Comparison of ENCODE assay signal across 17 cellular contexts in genomic region chr1:206674236-206674635, GRCh38. TPM values are rescaled to one million over a fixed set of nuclear protein-coding genes. Genes with fewer than 3 reads are reported as not detected.
DNase-seq lines count a peak whose midpoint lies in the region; ATAC-seq, FAIRE-seq and TF ChIP-seq lines count a peak whose summit lies in the region.
"Had no signal": no experiment of that assay in that cellular context is flagged by ENCODE, and none has a peak within 500 bp of the region (broad histone marks: within the 10 kb centered on the region; RNA-seq: fewer than 3 reads in every experiment).

No MANE protein-coding gene starts in this region.

- no peak overlapping the region for H2AFZ ChIP-seq in PC-9

- TF ChIP-seq POLR2A in A549 (IDR thresholded peaks at IDR 0.05; ENCODE audit: low read length): no peak
- no peak for TF ChIP-seq POLR2A in esophagus muscularis mucosa (IDR thresholded peaks at IDR 0.05; ENCODE audit: low read depth)
- TF ChIP-seq POLR2A in prostate gland (IDR thresholded peaks at IDR 0.05): no peak
- no peak for TF ChIP-seq POLR2A in GM12891 (IDR thresholded peaks at IDR 0.05; ENCODE audit: low read depth, low read length)

- no peaks in the 10 kb centered on the region for H3K9me3 Mint-ChIP-seq in immature natural killer cell

- TF ChIP-seq RAD21 in A549 (conservative IDR thresholded peaks at IDR 0.05 in 1 of 2, IDR thresholded peaks at IDR 0.05 in 1 of 2): no peak

- intact Hi-C loops in PC-9 (cut with micrococcal nuclease; ENCODE audit: unreplicated experiment): no loop called here
- intact Hi-C loops in esophagus muscularis mucosa (cut with DNase I): no loop called here
- intact Hi-C loops in prostate gland (cut with DNase I): no loop called here

- H3K36me3 ChIP-seq in PC-9 (ENCODE audit: low read depth) (no peaks in the 10 kb centered on the region), esophagus muscularis mucosa (no peaks in the 10 kb centered on the region), prostate gland (no peaks in the 10 kb centered on the region)

- H3K9me3 ChIP-seq in A549: no peaks in the 10 kb centered on the region
- H3K9me3 ChIP-seq in PC-9 (ENCODE audit: insufficient read depth, low read depth): no peaks in the 10 kb centered on the region
- no peaks in the 10 kb centered on the region for H3K9me3 ChIP-seq in esophagus muscularis mucosa
- no peaks in the 10 kb centered on the region for H3K9me3 ChIP-seq in prostate gland

- peaks cover 9% of the 10 kb centered on the region; the same call in 1 of the 2 replicates for H3F3A ChIP-seq in PC-9 (ENCODE audit: insufficient read depth, low read depth)

- H3K4me2 ChIP-seq in A549 (peak overlapping the region; percentile 47), PC-9 (peak overlapping the region; percentile 39)

- peak overlapping the region; percentile 64 to 84 for H3K27ac ChIP-seq in A549
- peak overlapping the region; percentile 61 for H3K27ac ChIP-seq in PC-9
- H3K27ac ChIP-seq in esophagus muscularis mucosa (replicated peaks in 1 of 4): peak overlapping the region; percentile 72 to 82 (median 80)
- peak overlapping the region; percentile 52 to 81 for H3K27ac ChIP-seq in prostate gland

- H3K27me3 ChIP-seq in PC-9 (ENCODE audit: insufficient read depth, low read depth) (no peaks in the 10 kb centered on the region), esophagus muscularis mucosa (no peaks in the 10 kb centered on the region), prostate gland (replicated peaks; ENCODE audit: insufficient read depth) (peaks cover 2% of the 10 kb centered on the region)

- no peaks in the 10 kb centered on the region for H3K79me2 ChIP-seq in PC-9 (ENCODE audit: low read depth)

- H3K4me3 ChIP-seq in A549 (no peak overlapping the region), PC-9 (no peak overlapping the region), esophagus muscularis mucosa (no peak overlapping the region), prostate gland (no peak overlapping the region)

- no TSS peak for BruUV-seq in PC-9 (replicated peaks; lab: Mats Ljungman, UMichigan)

- H3K4me1 Mint-ChIP-seq in immature natural killer cell: peaks cover 0 to 6% of the 10 kb centered on the region in 2 donors

- TF ChIP-seq EP300 in A549 (IDR thresholded peaks at IDR 0.05): no peak
- TF ChIP-seq EP300 in esophagus muscularis mucosa (IDR thresholded peaks at IDR 0.05): no peak

- no peak for TF ChIP-seq CTCF in A549 (IDR thresholded peaks at IDR 0.05)
- TF ChIP-seq CTCF in PC-9 (conservative IDR thresholded peaks at IDR 0.05): no peak
- TF ChIP-seq CTCF in esophagus muscularis mucosa (IDR thresholded peaks at IDR 0.05): no peak
- TF ChIP-seq CTCF in prostate gland (IDR thresholded peaks at IDR 0.05): no peak

- POLR2A ChIA-PET in A549 (lab: Yijun Ruan, JAX) (interaction anchor here (1.1 to 2.1 kb wide), 3 partner anchors 10 to 62 kb away, joined by 3 to 17 read pairs (median 6); partner anchors contain the start of genes DYRK3, EIF2D and MAPKAPK2), PC-9 (lab: Charles Lee; ENCODE audit: unreplicated experiment) (no interaction called here)

- ATAC-seq in A549: no peak
- no peak for ATAC-seq in HG03342 (IDR thresholded peaks at IDR 0.05; ENCODE audit: unreplicated experiment)

- CTCF ChIA-PET in A549 (lab: Yijun Ruan, JAX): interaction anchor here (0.8 to 6.6 kb wide), 9 partner anchors 9 to 308 kb away, joined by 3 to 97 read pairs (median 4); partner anchors contain the start of gene DYRK3
- CTCF ChIA-PET in PC-9 (lab: Charles Lee): interaction anchor here (1.6 kb wide), 1 partner anchor 10 kb away, joined by 7 read pairs; no protein-coding TSS in a partner anchor

- no peak for DNase-seq in A549 (ENCODE audit: low read depth in 1 of 2, low spot score in 1 of 2)
- DNase-seq in PC-9: no peak
- no peak for DNase-seq in esophagus muscularis mucosa (ENCODE audit: extremely low spot score)
- no peak for DNase-seq in prostate gland (ENCODE audit: low spot score)
- DNase-seq in GM12891 (ENCODE audit: insufficient read length, low spot score): no peak
- DNase-seq in activated gamma-delta T cell (lab: John Stamatoyannopoulos, UW): no peak
- DNase-seq in immature natural killer cell: no peak
- DNase-seq: activated CD4-positive, CD25-positive, alpha-beta regulatory T cell; activated gamma-delta T cell treated with Interleukin-2 at 50 U/mL for 16 hours; effector CD4-positive, alpha-beta T cell; Karpas-422; NCI-H1436 treated with DMSO at 0.1 percent for 48 hours; occipital lobe; T-helper 1 cell had no signal

- peaks cover 0 to 2% (median 0%) of the 10 kb centered on the region in 3 donors for H3K27me3 Mint-ChIP-seq in immature natural killer cell (ENCODE audit: low read depth in 3 of 3)

- H3K9me2 ChIP-seq in PC-9 (ENCODE audit: insufficient read depth): no peaks in the 10 kb centered on the region

- WGBS in A549 (ENCODE audit: missing lambda C conversion rate): 95% methylated on average over 3 of the region's 3 CpGs
- WGBS in esophagus muscularis mucosa: 88% methylated on average over 3 of the region's 3 CpGs
- 83% methylated on average over 3 of the region's 3 CpGs for WGBS in prostate gland

- H3K4me3 Mint-ChIP-seq in immature natural killer cell: no peak overlapping the region

- no peaks in the 10 kb centered on the region for H4K20me1 ChIP-seq in PC-9 (ENCODE audit: insufficient read depth)

- no peak overlapping the region for H3K27ac Mint-ChIP-seq in immature natural killer cell

- no peak for FAIRE-seq in A549 (lab: Jason Lieb, UNC)
- FAIRE-seq in GM12891 (lab: Jason Lieb, UNC): no peak
- FAIRE-seq: D721Med, GM19239 had no signal

- H3K4me1 ChIP-seq in A549 (peaks cover 29% of the 10 kb centered on the region), PC-9 (replicated peaks; ENCODE audit: insufficient read depth) (peaks cover 17% of the 10 kb centered on the region), esophagus muscularis mucosa (peaks cover 40 to 42% (median 41%) of the 10 kb centered on the region in 4 donors), prostate gland (replicated peaks) (no peaks in the 10 kb centered on the region)

- H3K36me3 Mint-ChIP-seq in immature natural killer cell: no peaks in the 10 kb centered on the region

TF ChIP-seq in A549, 52 proteins besides CTCF, POLR2A, EP300 and RAD21:
- TF ChIP-seq NR3C1 (IDR thresholded peaks at IDR 0.05) (no peak), EHMT2 (IDR thresholded peaks at IDR 0.05; ENCODE audit: low read depth) (no peak)

TF ChIP-seq in GM12891, 5 proteins besides CTCF, POLR2A, EP300 and RAD21:
- no peak for TF ChIP-seq SPI1 (IDR thresholded peaks at IDR 0.05; ENCODE audit: low read depth, low read length)
- no peak for TF ChIP-seq PAX5 (IDR thresholded peaks at IDR 0.05; ENCODE audit: insufficient read depth, low read length, severe bottlenecking)
- no peak for TF ChIP-seq POLR2AphosphoS5 (IDR thresholded peaks at IDR 0.05; ENCODE audit: low read depth, low read length)

RNA-seq across cellular contexts. Expression of gene MAPKAPK2, which starts 10.5 kb away (rescaled TPM):
- 37.2 and 48.5 TPM in 2 replicates for polyA plus RNA-seq in A549 (2011; rRNA removed)
- polyA plus RNA-seq in A549 (2012; cell fraction: cytosol; rRNA removed): 34.3 and 42.5 TPM in 2 replicates
- 62.0 and 66.6 TPM in 2 replicates for polyA plus RNA-seq in A549 (2012; cell fraction: nucleus; rRNA removed)
- 36.5 to 43.8 TPM (median 43.0 TPM) in 3 replicates for polyA plus RNA-seq in A549 (2017; fragmentation: RNase III; extraction: RNeasy Plus Mini Kit Qiagen cat#74134 plus additional on column Dnase treatment)
- polyA minus RNA-seq in A549 (2011; rRNA and poly(A)+ RNA removed): 49.2 and 51.4 TPM in 2 replicates
- total RNA-seq in PC-9 (2021): 62.6 and 70.6 TPM in 2 replicates
- total RNA-seq in esophagus muscularis mucosa: 10 to 100 TPM; 37.8 to 70.1 (median 61.7) TPM
- total RNA-seq in prostate gland: 10 to 100 TPM; 27.1 to 67.0 TPM
- polyA plus RNA-seq in GM12891 (2012; ENCODE audit: low read depth, missing spikeins): 59.4 TPM
- polyA plus RNA-seq in immature natural killer cell: 1 to 10 TPM; 3.5 to 7.2 (median 4.1) TPM

RNA-seq across cellular contexts. Expression of gene DYRK3, which starts 38.9 kb away (rescaled TPM):
- polyA plus RNA-seq in A549 (2011; rRNA removed) (7.3 and 9.3 TPM in 2 replicates), A549 (2017; fragmentation: RNase III; extraction: RNeasy Plus Mini Kit Qiagen cat#74134 plus additional on column Dnase treatment) (8.2 to 8.8 TPM (median 8.7 TPM) in 3 replicates), immature natural killer cell (not detected)
- polyA plus RNA-seq in A549 (2012; cell fraction: cytosol; rRNA removed): 1.8 and 2.1 TPM in 2 replicates
- polyA plus RNA-seq in A549 (2012; cell fraction: nucleus; rRNA removed): 2.0 and 2.6 TPM in 2 replicates
- 8.5 and 10.5 TPM in 2 replicates for polyA minus RNA-seq in A549 (2011; rRNA and poly(A)+ RNA removed)
- total RNA-seq in PC-9 (2021) (3.3 and 3.9 TPM in 2 replicates), esophagus muscularis mucosa (10 to 100 TPM in 2 of 4 donors, 1 to 10 TPM in 2; 5.6 to 14.7 (median 9.0) TPM), prostate gland (1 to 10 TPM; 2.6 to 9.7 TPM)
- polyA plus RNA-seq in GM12891 (2012; ENCODE audit: low read depth, missing spikeins): 4.6 TPM
